ENCODE assay signal across 9 cellular contexts in the genomic region with DNA sequence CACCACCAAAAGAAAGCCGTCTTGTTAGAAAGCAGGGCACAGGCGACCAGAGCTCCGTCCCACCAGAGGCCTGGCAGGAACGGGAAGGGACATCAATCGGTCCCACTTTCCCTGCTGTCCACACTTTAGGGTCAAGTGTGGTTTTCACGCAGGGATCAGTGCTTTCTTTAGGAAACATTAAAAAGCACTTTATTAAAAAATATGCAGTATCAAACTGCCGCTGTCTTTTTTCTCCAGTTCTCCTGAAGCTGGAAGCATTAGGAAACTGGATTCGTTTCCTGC. TPM values are rescaled to one million over a fixed set of nuclear protein-coding genes. Genes with fewer than 3 reads are reported as not detected.
DNase-seq lines count a peak whose midpoint lies in the region; ATAC-seq, FAIRE-seq and TF ChIP-seq lines count a peak whose summit lies in the region.
"Had no signal": no experiment of that assay in that cellular context is flagged by ENCODE, and none has a peak within 500 bp of the region (broad histone marks: within the 10 kb centered on the region; RNA-seq: fewer than 3 reads in every experiment).

No MANE protein-coding gene starts in this region.

- H2BK20ac ChIP-seq in H9 (ENCODE audit: low read depth, low read length, poor library complexity, severe bottlenecking) = no peak overlapping the region

- H3K4ac ChIP-seq in H9 (ENCODE audit: low read depth, low read length) = no peak overlapping the region

- peak overlapping the region; percentile 75 for H3K4me2 ChIP-seq in H9 (ENCODE audit: insufficient read depth, insufficient read length, low read length)

- in situ Hi-C loops in GM13976 (cut with MboI; ENCODE audit: low sequenced_read_pairs, unreplicated experiment) = no loop called here

- peak overlapping the region; percentile 74; the same call in 1 of the 2 replicates for H3K14ac ChIP-seq in H9 (ENCODE audit: insufficient read depth, low read length)

- H2BK120ac ChIP-seq in H9 (ENCODE audit: low read depth, low read length, poor library complexity, severe bottlenecking) = no peak overlapping the region

- no peak overlapping the region for H4K5ac ChIP-seq in H9 (ENCODE audit: insufficient read length, low read depth, low read length)

- peaks cover 11% of the 10 kb centered on the region for H3K23me2 ChIP-seq in H9 (ENCODE audit: insufficient read length, low read depth, low read length, poor library complexity, severe bottlenecking)

- H2AK5ac ChIP-seq in H9 (ENCODE audit: insufficient read length, low read length) = no peak overlapping the region

- H3K79me2 ChIP-seq in H9 (ENCODE audit: insufficient read depth, low read length) = peaks cover 3% of the 10 kb centered on the region; the same call in 1 of the 2 replicates

- peak overlapping the region in 1 of 3 experiments; percentile 13; a peak in 2 of 7 replicates for H3K27ac Mint-ChIP-seq in H9
- H3K27ac Mint-ChIP-seq in activated T-helper 17 cell treated with anti-CD3 and anti-CD28 coated beads, Interleukin-2, amount 50 U/mL, for 72 hours = peak overlapping the region; percentile 54
- H3K27ac Mint-ChIP-seq: dendritic cell treated with granulocyte-macrophage colony-stimulating factor and Interleukin-4, amounts not matched to agents 40 ng/mL and 50 ng/mL, for 4 days had no signal

- no peaks in the 10 kb centered on the region for H3K79me1 ChIP-seq in H9 (ENCODE audit: insufficient read depth, low read depth, low read length, poor library complexity, severe bottlenecking)

- H2BK5ac ChIP-seq in H9 (ENCODE audit: insufficient read length, low read length) = no peak overlapping the region

- 0 out of 7 replicates have a peak, but pooled peaks cover 0 to 7% (median 0%) of the 10 kb centered on the region in 3 experiments for H3K36me3 Mint-ChIP-seq in H9 (ENCODE audit: insufficient read depth in 1 of 3, low read depth in 3 of 3)
- no peaks in the 10 kb centered on the region for H3K36me3 Mint-ChIP-seq in activated T-helper 17 cell treated with anti-CD3 and anti-CD28 coated beads, Interleukin-2, amount 50 U/mL, for 72 hours (ENCODE audit: low read depth)

- no peaks in the 10 kb centered on the region; the same call in 1 of the 2 replicates for H3K27me3 ChIP-seq in H9 (ENCODE audit: insufficient read depth, low read length)
- H3K27me3 ChIP-seq in iPS-15b (ENCODE audit: control insufficient read depth, insufficient read depth, low read length) = no peaks in the 10 kb centered on the region
- H3K27me3 ChIP-seq in small intestine (ENCODE audit: control insufficient read depth in 2 of 2, insufficient read depth in 2 of 2, low read length in 2 of 2) = peaks cover 0 to 2% of the 10 kb centered on the region in 2 donors

- H3K4me1 Mint-ChIP-seq in H9 = peaks cover 11 to 27% of the 10 kb centered on the region in 2 experiments
- peaks cover 27% of the 10 kb centered on the region for H3K4me1 Mint-ChIP-seq in activated T-helper 17 cell treated with anti-CD3 and anti-CD28 coated beads, Interleukin-2, amount 50 U/mL, for 72 hours

- no peak overlapping the region for H4K8ac ChIP-seq in H9 (replicated peaks; ENCODE audit: insufficient read length, low read depth, low read length)

- no peak for ATAC-seq in activated T-helper 17 cell treated with anti-CD3 and anti-CD28 coated beads, Interleukin-2, amount 50 U/mL, for 72 hours (replicated peaks)
- ATAC-seq in GM19463 (IDR thresholded peaks at IDR 0.05; ENCODE audit: unreplicated experiment) (no peak), HG02588 (IDR thresholded peaks at IDR 0.05; ENCODE audit: unreplicated experiment) (no peak), GM18861 (IDR thresholded peaks at IDR 0.05; ENCODE audit: unreplicated experiment) (no peak)

- peak overlapping the region; percentile 61 for H3K9ac ChIP-seq in H9 (ENCODE audit: extremely low read depth, insufficient read length, low read length)
- H3K9ac ChIP-seq in iPS-15b (ENCODE audit: low read depth, low read length) = peak overlapping the region; percentile 49

- H4K91ac ChIP-seq in H9 (ENCODE audit: insufficient read length, low read depth, low read length) = no peak overlapping the region

- H3K9me3 ChIP-seq in H9 (ENCODE audit: control insufficient read depth, low read depth, low read length) = no peaks in the 10 kb centered on the region
- H3K9me3 ChIP-seq in iPS-15b (ENCODE audit: control insufficient read depth, insufficient read depth, low read length) = no peaks in the 10 kb centered on the region
- no peaks in the 10 kb centered on the region for H3K9me3 ChIP-seq in small intestine (ENCODE audit: control insufficient read depth, low read depth)

- H2AFZ ChIP-seq in H9 (ENCODE audit: low read length) = no peak overlapping the region

- H3K23ac ChIP-seq in H9 (ENCODE audit: insufficient read length, low read depth, low read length) = no peak overlapping the region

- H3K27me3 Mint-ChIP-seq in H9 (ENCODE audit: low read depth) = peaks cover 5% of the 10 kb centered on the region
- H3K27me3 Mint-ChIP-seq in activated T-helper 17 cell treated with anti-CD3 and anti-CD28 coated beads, Interleukin-2, amount 50 U/mL, for 72 hours = no peaks in the 10 kb centered on the region

- H4K20me1 ChIP-seq in H9 (ENCODE audit: control insufficient read depth, insufficient read depth, insufficient read length) = no peaks in the 10 kb centered on the region

- H3K56ac ChIP-seq in H9 (ENCODE audit: insufficient read length, low read depth, low read length) = no peak overlapping the region

- peaks cover 0 to 3% of the 10 kb centered on the region in 2 experiments; a peak in 1 of 5 replicates for H3K9me3 Mint-ChIP-seq in H9
- no peaks in the 10 kb centered on the region for H3K9me3 Mint-ChIP-seq in activated T-helper 17 cell treated with anti-CD3 and anti-CD28 coated beads, Interleukin-2, amount 50 U/mL, for 72 hours
- H3K9me3 Mint-ChIP-seq: dendritic cell treated with granulocyte-macrophage colony-stimulating factor and Interleukin-4, amounts not matched to agents 40 ng/mL and 50 ng/mL, for 4 days had no signal

- no peak overlapping the region for H3T11ph ChIP-seq in H9 (ENCODE audit: low read length)

- TF ChIP-seq CTCF in H9 (conservative IDR thresholded peaks at IDR 0.05) (no peak), GM13976 (IDR thresholded peaks at IDR 0.05; ENCODE audit: borderline replicate concordance, control extremely low read depth, extremely low read depth, insufficient read depth, missing control alignments) (no peak)

- DNase-seq in H9 = no peak
- DNase-seq in small intestine = peak; percentile 32
- no peak for DNase-seq in GM13976 (ENCODE audit: low spot score)

- WGBS in H9 (ENCODE audit: extremely low coverage, insufficient read length, low lambda C conversion rate) = no CpG with 5 or more reads among the region's 8 CpGs
- WGBS in small intestine, 3 donors = 5 to 35% (median 19%) methylated on average over 8 of the region's 8 CpGs

- H2BK12ac ChIP-seq in H9 (ENCODE audit: insufficient read length, low read depth, low read length) = no peak overlapping the region

- peak overlapping the region; percentile 78 for H3K4me3 Mint-ChIP-seq in H9
- H3K4me3 Mint-ChIP-seq in activated T-helper 17 cell treated with anti-CD3 and anti-CD28 coated beads, Interleukin-2, amount 50 U/mL, for 72 hours = peak overlapping the region; percentile 83

- H3K27ac ChIP-seq in H9 (ENCODE audit: insufficient read length, low read depth, low read length) (no peak overlapping the region), small intestine (ENCODE audit: low read depth in 1 of 2, low read length in 1 of 2) (peak overlapping the region; percentile 67 to 99)

- no peak for FAIRE-seq in small intestine (lab: Jason Lieb, UNC)

- peak overlapping the region; percentile 71 for H3K4me3 ChIP-seq in iPS-15b (ENCODE audit: low read depth, low read length)
- peak overlapping the region; percentile 49 to 80 for H3K4me3 ChIP-seq in small intestine (ENCODE audit: low read depth in 1 of 2, low read length in 2 of 2)

- no peaks in the 10 kb centered on the region; the same call in 1 of the 2 replicates for H3K4me1 ChIP-seq in H9 (ENCODE audit: insufficient read depth, low read length)
- H3K4me1 ChIP-seq in iPS-15b (ENCODE audit: control insufficient read depth, insufficient read depth, low read length) = no peaks in the 10 kb centered on the region
- peaks cover 0 to 3% of the 10 kb centered on the region in 2 donors for H3K4me1 ChIP-seq in small intestine (ENCODE audit: control insufficient read depth in 2 of 2, insufficient read depth in 1 of 2, low read depth in 1 of 2, low read length in 1 of 2)

- no peak overlapping the region for H3K18ac ChIP-seq in H9 (ENCODE audit: insufficient read length, low read depth, low read length)

- no peak overlapping the region for H2BK15ac ChIP-seq in H9 (ENCODE audit: low read depth, low read length)

- H3K36me3 ChIP-seq in iPS-15b (ENCODE audit: control insufficient read depth, insufficient read depth, low read length) (no peaks in the 10 kb centered on the region), small intestine (ENCODE audit: control insufficient read depth in 2 of 2, insufficient read depth in 2 of 2, low read length in 2 of 2) (no peaks in the 10 kb centered on the region)

RNA-seq across cellular contexts. Expression of a gene that starts 0.4 kb away (rescaled TPM):
- total RNA-seq in H9 (2021) = 8.9 and 9.6 TPM in 2 replicates
- total RNA-seq in activated T-helper 17 cell treated with anti-CD3 and anti-CD28 coated beads, Interleukin-2, amount 50 U/mL, for 72 hours = 1 to 10 TPM; 1.6 to 9.2 TPM
- 1 to 10 TPM; 4.8 to 8.1 (median 5.7) TPM for polyA plus RNA-seq in small intestine

RNA-seq across cellular contexts. Expression of a gene that starts 43.7 kb away (rescaled TPM):
- total RNA-seq in H9 (2021) = 0.13 TPM in 1 of 2 replicates, not detected in the other
- total RNA-seq in activated T-helper 17 cell treated with anti-CD3 and anti-CD28 coated beads, Interleukin-2, amount 50 U/mL, for 72 hours = not detected
- 10 to 100 TPM; 16.3 to 29.1 (median 21.3) TPM for polyA plus RNA-seq in small intestine
